ENCODE assay signal across 8 cellular contexts in the genomic region with DNA sequence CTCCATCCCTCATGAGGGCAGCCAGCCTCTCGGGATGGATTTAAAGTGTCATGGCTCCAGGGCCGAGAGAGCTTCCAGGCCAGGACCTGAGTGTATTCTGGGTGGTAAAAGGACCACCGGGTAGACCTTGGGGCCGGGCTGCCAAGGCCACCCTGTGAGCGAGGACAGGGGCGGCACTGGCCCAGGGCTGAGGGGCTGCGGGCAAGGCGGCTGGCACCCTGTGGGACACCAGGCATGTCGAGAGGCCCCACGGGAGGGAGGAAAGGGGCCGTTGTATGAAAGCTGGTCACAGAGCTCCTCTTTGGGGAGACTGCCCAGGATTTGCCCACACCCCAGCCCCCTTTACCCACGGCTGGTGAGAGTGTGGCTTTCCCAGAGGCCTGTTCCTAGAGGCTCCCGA.
"Had no signal": no experiment of that assay in that cellular context is flagged by ENCODE, and none has a peak within 500 bp of the region (broad histone marks: within the 10 kb centered on the region; RNA-seq: fewer than 3 reads in every experiment).

No MANE protein-coding gene starts in this region.

- FAIRE-seq: HTR-8/SVneo, K562 had no signal

- H3K9me3 ChIP-seq: HAP-1 had no signal

- DNase-seq: GM23248, GOT3, HFFc6, IMR-90 had no signal

- H2AFZ ChIP-seq: GM23248 had no signal

- H3K4me3 ChIP-seq: GM23248, HAP-1, K562 had no signal

- ATAC-seq: HCT116, K562 had no signal

- H3K4me1 ChIP-seq: HAP-1 had no signal

- H3K9ac ChIP-seq: GM23248 had no signal

- H3K27ac ChIP-seq: GM23248 had no signal

- H3K36me3 ChIP-seq: HAP-1 had no signal
